In the genomic region with DNA sequence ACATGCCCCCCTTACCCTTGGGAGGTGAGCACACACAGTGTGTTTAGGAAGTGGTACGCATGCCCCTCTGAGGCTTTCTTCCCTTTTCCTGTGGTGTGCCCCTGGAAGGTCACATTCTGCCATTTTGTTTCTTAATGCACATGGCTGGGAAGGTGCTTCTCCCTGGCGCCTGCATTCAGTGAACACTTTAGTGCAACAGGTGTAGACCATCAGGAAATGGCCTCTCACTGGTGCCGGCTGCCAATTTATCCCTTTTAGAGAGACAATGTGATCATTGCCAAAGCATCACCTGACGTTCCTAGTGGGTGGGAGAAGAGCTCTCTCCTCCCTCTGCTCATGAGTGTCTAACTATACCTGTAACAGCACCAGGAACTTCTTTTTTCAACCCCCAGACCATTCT, we compare ENCODE assay signal across 23 cellular contexts.
"Had no signal": no experiment of that assay in that cellular context is flagged by ENCODE, and none has a peak within 500 bp of the region (broad histone marks: within the 10 kb centered on the region; RNA-seq: fewer than 3 reads in every experiment).

No MANE protein-coding gene starts in this region.

- H3K4me3 Mint-ChIP-seq: memory B cell; natural killer cell treated with Interleukin-12 subunit alpha and Interleukin-12 subunit beta and Interleukin-15 and Interleukin-18, amount 100 ng/mL, for 72 hours; neural progenitor cell; stimulated activated naive B cell treated with anti-CD40 and anti-IgM and Interleukin-4, amounts not matched to agents 10 μg/mL and 1 μg/mL and 100 μg/mL, for 72 hours; stimulated activated naive CD8-positive, alpha-beta T cell treated with anti-CD3 and anti-CD28 coated beads, Interleukin-15, amount 100 ng/mL, for 72 hours had no signal

- H3K36me3 ChIP-seq: colonic mucosa, esophagus squamous epithelium, gastroesophageal sphincter, left lung, lower lobe of right lung, neural progenitor cell, right lobe of liver, tibial nerve had no signal

- H3K4me1 ChIP-seq: colonic mucosa, gastroesophageal sphincter, left lung, lower lobe of right lung, neural progenitor cell, parathyroid adenoma, psoas muscle, right lobe of liver, testis, tibial nerve had no signal

- H3K4me1 Mint-ChIP-seq: memory B cell; stimulated activated naive B cell treated with anti-CD40 and anti-IgM and Interleukin-4, amounts not matched to agents 10 μg/mL and 1 μg/mL and 100 μg/mL, for 72 hours; stimulated activated naive CD8-positive, alpha-beta T cell treated with anti-CD3 and anti-CD28 coated beads, Interleukin-15, amount 100 ng/mL, for 72 hours had no signal

- H3K27ac Mint-ChIP-seq: memory B cell; natural killer cell treated with Interleukin-12 subunit alpha and Interleukin-12 subunit beta and Interleukin-15 and Interleukin-18, amount 100 ng/mL, for 72 hours; neural progenitor cell; stimulated activated naive B cell treated with anti-CD40 and anti-IgM and Interleukin-4, amounts not matched to agents 10 μg/mL and 1 μg/mL and 100 μg/mL, for 72 hours; stimulated activated naive CD8-positive, alpha-beta T cell treated with anti-CD3 and anti-CD28 coated beads, Interleukin-15, amount 100 ng/mL, for 72 hours had no signal

- DNase-seq: colonic mucosa; dermis blood vessel endothelial cell; esophagus squamous epithelium; foreskin fibroblast; glutamatergic neuron; islet precursor cell; left lung; lower lobe of right lung; midbrain; occipital lobe; psoas muscle; retina; right lobe of liver; stimulated activated CD4-positive, alpha-beta T cell treated with anti-CD3 and anti-CD28 coated beads, Interleukin-4, amount 100 ng/mL, for 1 hour; stimulated activated naive B cell treated with anti-CD40 and anti-IgM and Interleukin-4, amounts not matched to agents 10 μg/mL and 1 μg/mL and 100 μg/mL, for 72 hours; stimulated activated naive CD8-positive, alpha-beta T cell treated with anti-CD3 and anti-CD28 coated beads, Interleukin-15, amount 100 ng/mL, for 72 hours; testis had no signal

- H3K9me3 ChIP-seq: colonic mucosa, right lobe of liver, testis had no signal

- H3K27ac ChIP-seq: colonic mucosa, esophagus squamous epithelium, gastroesophageal sphincter, left lung, lower lobe of right lung, neural progenitor cell, parathyroid adenoma, psoas muscle, right lobe of liver, testis, tibial nerve had no signal

- H3K36me3 Mint-ChIP-seq: memory B cell, neural progenitor cell had no signal

- H3K4me3 ChIP-seq: colonic mucosa, esophagus squamous epithelium, gastroesophageal sphincter, left lung, lower lobe of right lung, neural progenitor cell, psoas muscle, right lobe of liver, testis, tibial nerve had no signal

- H3K27me3 Mint-ChIP-seq: stimulated activated naive CD8-positive, alpha-beta T cell treated with anti-CD3 and anti-CD28 coated beads, Interleukin-15, amount 100 ng/mL, for 72 hours had no signal
